In the genomic region with DNA sequence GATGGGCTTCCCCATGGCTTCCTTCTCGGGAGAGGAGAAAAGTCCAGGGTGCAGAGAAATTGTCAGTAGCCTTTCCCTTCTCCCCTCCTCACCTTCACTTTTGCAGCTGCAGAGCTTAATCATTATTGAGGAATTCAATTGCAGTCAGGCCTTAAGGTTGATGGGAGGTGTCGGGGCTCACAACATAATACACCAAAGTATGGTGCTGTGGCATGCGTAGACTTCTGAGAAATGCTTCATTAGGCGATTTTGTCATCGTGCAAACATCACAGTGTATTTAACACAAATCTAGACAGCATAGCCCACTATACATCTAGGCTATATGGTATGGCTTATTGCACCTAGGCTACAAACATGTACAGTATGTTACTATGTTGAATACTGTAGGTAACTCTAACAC, we compare ENCODE assay signal across 36 cellular contexts.
"Had no signal": no experiment of that assay in that cellular context is flagged by ENCODE, and none has a peak within 500 bp of the region (broad histone marks: within the 10 kb centered on the region; RNA-seq: fewer than 3 reads in every experiment).

No MANE protein-coding gene starts in this region.

- H2AFZ ChIP-seq: PC-9 had no signal

- H3K4me3 ChIP-seq: adrenal gland, body of pancreas, breast epithelium, PC-9 had no signal

- H3K27me3 ChIP-seq: adrenal gland, body of pancreas, breast epithelium had no signal

- H3K27ac Mint-ChIP-seq: activated CD4-positive, alpha-beta memory T cell treated with anti-CD3 and anti-CD28 coated beads for 36 hours; activated CD4-positive, alpha-beta T cell treated with anti-CD3 and anti-CD28 coated beads, Interleukin-2, amount 10 ng/mL, durations not matched to agents 7 days and 5 days; activated naive CD4-positive, alpha-beta T cell treated with anti-CD3 and anti-CD28 coated beads for 36 hours; activated naive CD4-positive, alpha-beta T cell treated with anti-CD3 and anti-CD28 coated beads, Interleukin-2, amount 50 U/mL, for 72 hours; activated T-helper 1 cell treated with anti-CD3 and anti-CD28 coated beads, Interleukin-12 subunit alpha, Interleukin-12 subunit beta, Interleukin-2, Interleukin-4 antibody, amounts not matched to agents 30 ng/mL and 10 ng/mL and 1 ng/mL, durations not matched to agents 14 hours and 24 hours and 36 hours had no signal

- H3K9me3 Mint-ChIP-seq: activated CD4-positive, alpha-beta memory T cell treated with anti-CD3 and anti-CD28 coated beads for 36 hours; activated CD4-positive, alpha-beta T cell treated with anti-CD3 and anti-CD28 coated beads, Interleukin-2, amount 10 ng/mL, durations not matched to agents 7 days and 5 days; activated naive CD4-positive, alpha-beta T cell treated with anti-CD3 and anti-CD28 coated beads for 36 hours; activated naive CD4-positive, alpha-beta T cell treated with anti-CD3 and anti-CD28 coated beads, Interleukin-2, amount 50 U/mL, for 72 hours; activated T-cell treated with anti-CD3 and anti-CD28 coated beads, Interleukin-2, amount 50 U/mL, for 4 hours; activated T-helper 1 cell treated with anti-CD3 and anti-CD28 coated beads, Interleukin-12 subunit alpha, Interleukin-12 subunit beta, Interleukin-2, Interleukin-4 antibody, amounts not matched to agents 30 ng/mL and 10 ng/mL and 1 ng/mL, durations not matched to agents 14 hours and 24 hours and 36 hours had no signal

- H3K4me2 ChIP-seq: PC-9 had no signal

- H3K27ac ChIP-seq: adrenal gland, body of pancreas, breast epithelium, PC-9, RWPE1, VCaP had no signal

- H3K36me3 Mint-ChIP-seq: activated CD4-positive, alpha-beta memory T cell treated with anti-CD3 and anti-CD28 coated beads for 36 hours; activated naive CD4-positive, alpha-beta T cell treated with anti-CD3 and anti-CD28 coated beads, Interleukin-2, amount 50 U/mL, for 72 hours had no signal

- ATAC-seq: activated naive CD4-positive, alpha-beta T cell treated with anti-CD3 and anti-CD28 coated beads, Interleukin-2, amount 50 U/mL, for 72 hours; activated T-cell treated with anti-CD3 and anti-CD28 coated beads, Interleukin-2, amount 50 U/mL, for 4 hours; body of pancreas had no signal

- H3K9me3 ChIP-seq: adrenal gland, body of pancreas, breast epithelium had no signal

- H3K36me3 ChIP-seq: adrenal gland, breast epithelium had no signal

- H3K4me1 ChIP-seq: adrenal gland, breast epithelium had no signal

- H3K27me3 Mint-ChIP-seq: activated CD4-positive, alpha-beta memory T cell treated with anti-CD3 and anti-CD28 coated beads for 36 hours; activated CD4-positive, alpha-beta T cell treated with anti-CD3 and anti-CD28 coated beads, Interleukin-2, amount 10 ng/mL, durations not matched to agents 7 days and 5 days had no signal

- DNase-seq: activated CD4-positive, alpha-beta memory T cell treated with anti-CD3 and anti-CD28 coated beads for 36 hours; activated CD4-positive, alpha-beta T cell treated with anti-CD3 and anti-CD28 coated beads for 1 hour; activated CD4-positive, alpha-beta T cell treated with anti-CD3 and anti-CD28 coated beads, Interleukin-2, amount 10 ng/mL, durations not matched to agents 7 days and 5 days; activated CD4-positive, CD25-positive, alpha-beta regulatory T cell; activated CD8-positive, alpha-beta memory T cell treated with anti-CD3 and anti-CD28 coated beads, Interleukin-2, amount 50 U/mL, for 4 hours; activated gamma-delta T cell treated with Interleukin-2 at 50 U/mL for 16 hours; activated naive CD4-positive, alpha-beta T cell treated with anti-CD3 and anti-CD28 coated beads for 36 hours; activated T-cell treated with anti-CD3 and anti-CD28 coated beads for 4 hours; activated T-cell treated with anti-CD3 and anti-CD28 coated beads, Interleukin-2, amount 50 U/mL, for 4 hours; adrenal gland; body of pancreas; KG1; MM.1S; MV-4-11; NCI-H1092; NCI-H1436 treated with DMSO at 0.1 percent for 48 hours; NCI-H1694 treated with DMSO at 0.1 percent for 48 hours; NCI-H2029; NCI-H345; NCI-H510A; NCI-H526; NCI-H748 treated with DMSO at 0.1 percent for 48 hours; NK-92 treated with Interleukin-12 subunit alpha and Interleukin-12 subunit beta, amount 100 ng/mL, for 24 hours; PC-9; Right ventricle myocardium superior; SW 1271; T-helper 1 cell; T-helper 2 cell; T-helper 9 cell had no signal

- FAIRE-seq: astrocyte, RCC 7860 had no signal

- H3K4me3 Mint-ChIP-seq: activated CD4-positive, alpha-beta memory T cell treated with anti-CD3 and anti-CD28 coated beads for 36 hours; activated CD4-positive, alpha-beta T cell treated with anti-CD3 and anti-CD28 coated beads, Interleukin-2, amount 10 ng/mL, durations not matched to agents 7 days and 5 days; activated naive CD4-positive, alpha-beta T cell treated with anti-CD3 and anti-CD28 coated beads for 36 hours; activated T-cell treated with anti-CD3 and anti-CD28 coated beads, Interleukin-2, amount 50 U/mL, for 4 hours; activated T-helper 1 cell treated with anti-CD3 and anti-CD28 coated beads, Interleukin-12 subunit alpha, Interleukin-12 subunit beta, Interleukin-2, Interleukin-4 antibody, amounts not matched to agents 30 ng/mL and 10 ng/mL and 1 ng/mL, durations not matched to agents 14 hours and 24 hours and 36 hours had no signal
